In the genomic region with DNA sequence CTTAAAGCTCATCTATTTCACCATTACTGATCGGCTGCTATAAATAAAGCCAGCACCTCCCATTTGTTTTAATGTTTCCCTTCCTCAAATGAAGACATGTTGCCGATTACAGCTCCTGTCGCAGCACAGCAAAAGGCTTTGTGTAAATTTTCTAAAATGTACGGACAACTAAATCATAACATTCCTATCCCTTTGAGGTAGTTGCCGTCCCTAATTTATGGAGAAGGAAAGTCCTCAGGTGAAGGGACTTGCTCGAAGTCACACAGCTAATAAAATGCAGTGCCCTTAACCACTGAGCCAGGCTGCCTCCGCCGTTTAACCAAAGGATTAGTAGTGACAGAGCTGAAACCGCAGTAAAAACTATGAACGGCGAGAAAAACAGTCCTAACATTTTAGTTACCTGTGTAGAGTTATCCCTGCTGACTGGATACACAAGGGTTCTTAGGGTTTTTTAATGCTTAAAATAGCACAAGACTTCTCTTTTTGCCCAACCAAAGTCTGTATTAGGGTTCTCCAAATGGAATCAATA, we compare ENCODE assay signal across 8 cellular contexts. TPM values are rescaled to one million over a fixed set of nuclear protein-coding genes. Genes with fewer than 3 reads are reported as not detected.
DNase-seq lines count a peak whose midpoint lies in the region; ATAC-seq, FAIRE-seq and TF ChIP-seq lines count a peak whose summit lies in the region.

No MANE protein-coding gene starts in this region.

- TF ChIP-seq CTCF in HFF-Myc (IDR thresholded peaks at IDR 0.05; ENCODE audit: low read depth, low read length, missing control alignments) (no peak), keratinocyte (optimal IDR thresholded peaks at IDR 0.05 in 1 of 3, IDR thresholded peaks at IDR 0.05 in 1 of 3, conservative IDR thresholded peaks at IDR 0.05 in 1 of 3; ENCODE audit: extremely low read depth in 1 of 3, insufficient read depth in 2 of 3, low read length in 3 of 3) (no peak), testis (IDR thresholded peaks at IDR 0.05) (no peak)

- DNase-seq in HFF-Myc (ENCODE audit: extremely low read depth, low read depth) (no peak), keratinocyte (ENCODE audit: low read depth, low spot score) (no peak), testis (no peak), epidermal melanocyte (ENCODE audit: insufficient read length, low spot score) (no peak), NCI-H1092 (lab: John Stamatoyannopoulos, UW) (no peak)

- H3K9me1 ChIP-seq in keratinocyte (ENCODE audit: control insufficient read depth, extremely low read depth, insufficient read depth, low read length): no peaks in the 10 kb centered on the region

- H3K79me2 ChIP-seq in ACC112 (ENCODE audit: control insufficient read depth, insufficient read depth, low read length, unreplicated experiment) (peaks cover 3% of the 10 kb centered on the region), keratinocyte (ENCODE audit: control insufficient read depth, insufficient read depth, low read length) (no peaks in the 10 kb centered on the region)

- H3K27me3 ChIP-seq in ACC112 (ENCODE audit: insufficient read depth, low read length) (no peaks in the 10 kb centered on the region), keratinocyte (ENCODE audit: control insufficient read depth, extremely low read depth, insufficient read depth, low read length) (no peaks in the 10 kb centered on the region), testis (no peaks in the 10 kb centered on the region)

- no peaks in the 10 kb centered on the region for H3K9me3 Mint-ChIP-seq in activated naive CD4-positive, alpha-beta T cell treated with anti-CD3 and anti-CD28 coated beads, Interleukin-2, amount 50 U/mL, for 24 hours

- H3K27ac ChIP-seq in ACC112 (ENCODE audit: low read depth, low read length) (no peak overlapping the region), keratinocyte (ENCODE audit: control insufficient read depth, insufficient read depth, low read length) (peak overlapping the region; percentile 65), testis (peak overlapping the region; percentile 92)

- no peak for TF ChIP-seq POLR2A in testis (IDR thresholded peaks at IDR 0.05)

- H4K20me1 ChIP-seq in keratinocyte (ENCODE audit: control insufficient read depth, extremely low read depth, insufficient read depth, low read length): no peaks in the 10 kb centered on the region

- H3K4me2 ChIP-seq in keratinocyte (ENCODE audit: control insufficient read depth, extremely low read depth, insufficient read depth, low read depth, low read length): peak overlapping the region; percentile 93

- dilution Hi-C loops in keratinocyte (cut with MboI; ENCODE audit: extremely low pct_ligation_motif_present, low sequenced_read_pairs): no loop called here

- peaks cover 14% of the 10 kb centered on the region for H3K4me1 Mint-ChIP-seq in activated naive CD4-positive, alpha-beta T cell treated with anti-CD3 and anti-CD28 coated beads, Interleukin-2, amount 50 U/mL, for 24 hours

- H3K4me3 ChIP-seq in ACC112 (ENCODE audit: low read depth, low read length) (peak overlapping the region; percentile 89), HFF-Myc (replicated peaks; ENCODE audit: low read depth, low read length) (peak overlapping the region; percentile 62), keratinocyte (ENCODE audit: control insufficient read depth in 2 of 3, extremely low read depth in 1 of 3, insufficient read depth in 2 of 3, low read depth in 1 of 3, low read length in 3 of 3) (peak overlapping the region; percentile 66 to 73 (median 72)), testis (peak overlapping the region; percentile 92 to 100)

- peak overlapping the region; percentile 23 for H3K27ac Mint-ChIP-seq in activated naive CD4-positive, alpha-beta T cell treated with anti-CD3 and anti-CD28 coated beads, Interleukin-2, amount 50 U/mL, for 24 hours

- no peaks in the 10 kb centered on the region for H3K9me3 ChIP-seq in keratinocyte (ENCODE audit: control insufficient read depth, low read depth, low read length)
- no peaks in the 10 kb centered on the region for H3K9me3 ChIP-seq in testis

- WGBS in testis, 2 donors: 3% methylated on average over 11 of the region's 11 CpGs

- H3K4me1 ChIP-seq in ACC112 (ENCODE audit: control insufficient read depth, insufficient read depth, low read length, unreplicated experiment) (peaks cover 9% of the 10 kb centered on the region), keratinocyte (ENCODE audit: control insufficient read depth, extremely low read depth, insufficient read depth, low read length) (peaks cover 13% of the 10 kb centered on the region), testis (peaks cover 17% of the 10 kb centered on the region)

- intact Hi-C loops in testis (cut with DNase I; ENCODE audit: low total_unique reads): no loop called here

- peak overlapping the region; percentile 89 for H3K4me3 Mint-ChIP-seq in activated naive CD4-positive, alpha-beta T cell treated with anti-CD3 and anti-CD28 coated beads, Interleukin-2, amount 50 U/mL, for 24 hours

- no peaks in the 10 kb centered on the region for H3K36me3 Mint-ChIP-seq in activated naive CD4-positive, alpha-beta T cell treated with anti-CD3 and anti-CD28 coated beads, Interleukin-2, amount 50 U/mL, for 24 hours

- H3K36me3 ChIP-seq in ACC112 (ENCODE audit: insufficient read depth, low read length) (0 out of 2 replicates have a peak, but pooled peaks cover 3% of the 10 kb centered on the region), keratinocyte (ENCODE audit: control insufficient read depth in 2 of 2, extremely low read depth in 1 of 2, insufficient read depth in 2 of 2, low read length in 2 of 2) (peaks cover 0 to 7% of the 10 kb centered on the region in 2 experiments), testis (ENCODE audit: low read depth, missing control alignments) (no peaks in the 10 kb centered on the region)

- no peak for ATAC-seq in HG02678 (IDR thresholded peaks at IDR 0.05; ENCODE audit: unreplicated experiment)

- H2AFZ ChIP-seq in ACC112 (ENCODE audit: low read length, unreplicated experiment) (peak overlapping the region; percentile 64), keratinocyte (ENCODE audit: control insufficient read depth, low read length) (peak overlapping the region; percentile 0)

- no peaks in the 10 kb centered on the region for H3K27me3 Mint-ChIP-seq in activated naive CD4-positive, alpha-beta T cell treated with anti-CD3 and anti-CD28 coated beads, Interleukin-2, amount 50 U/mL, for 24 hours

- peak; percentile 20 for FAIRE-seq in keratinocyte (lab: Jason Lieb, UNC)

- H3K9ac ChIP-seq in keratinocyte (ENCODE audit: control insufficient read depth, extremely low read depth, insufficient read depth, low read length): peak overlapping the region; percentile 89

RNA-seq across cellular contexts. Expression of a gene that starts 0.9 kb away (rescaled TPM):
- polyA plus RNA-seq in keratinocyte: 44.6 to 58.1 TPM (median 55.9 TPM) in 3 replicates
- 43.0 TPM for polyA plus RNA-seq in keratinocyte (2011; ENCODE audit: low read depth)
- polyA plus RNA-seq in keratinocyte (2011; cell fraction: cytosol; rRNA removed): 41.8 and 59.8 TPM in 2 replicates
- 46.3 and 47.8 TPM in 2 replicates for polyA plus RNA-seq in keratinocyte (2011; cell fraction: nucleus; rRNA removed)
- 57.0 and 60.7 TPM in 2 replicates for polyA plus RNA-seq in keratinocyte (2012; ENCODE audit: low replicate concordance)
- polyA minus RNA-seq in keratinocyte: 33.8 to 49.6 TPM (median 41.3 TPM) in 3 replicates
- polyA minus RNA-seq in keratinocyte (2011; cell fraction: cytosol; rRNA and poly(A)+ RNA removed): 47.2 TPM
- 20.0 and 20.3 TPM in 2 replicates for polyA minus RNA-seq in keratinocyte (2011; cell fraction: nucleus; rRNA and poly(A)+ RNA removed)
- 100 to 1,000 TPM; 157 to 168 TPM for total RNA-seq in testis
- 340 TPM for polyA plus RNA-seq in testis (ENCODE audit: insufficient read depth, low read depth, low replicate concordance)

RNA-seq across cellular contexts. Expression of a gene that starts 27.0 kb away (rescaled TPM):
- polyA plus RNA-seq in keratinocyte (263 to 281 TPM (median 275 TPM) in 3 replicates), testis (ENCODE audit: insufficient read depth, low read depth, low replicate concordance) (237 TPM)
- 37.1 TPM for polyA plus RNA-seq in keratinocyte (2011; ENCODE audit: low read depth)
- polyA plus RNA-seq in keratinocyte (2011; cell fraction: cytosol; rRNA removed): 143 and 150 TPM in 2 replicates
- polyA plus RNA-seq in keratinocyte (2011; cell fraction: nucleus; rRNA removed): 248 and 263 TPM in 2 replicates
- polyA plus RNA-seq in keratinocyte (2012; ENCODE audit: low replicate concordance): 106 and 206 TPM in 2 replicates
- polyA minus RNA-seq in keratinocyte: 161 to 195 TPM (median 171 TPM) in 3 replicates
- 146 TPM for polyA minus RNA-seq in keratinocyte (2011; cell fraction: cytosol; rRNA and poly(A)+ RNA removed)
- polyA minus RNA-seq in keratinocyte (2011; cell fraction: nucleus; rRNA and poly(A)+ RNA removed): 203 and 262 TPM in 2 replicates
- total RNA-seq in testis: 100 to 1,000 TPM; 207 to 275 TPM

RNA-seq across cellular contexts. Expression of a gene that starts 45.2 kb away (rescaled TPM):
- polyA plus RNA-seq in keratinocyte (44.9 to 136 TPM (median 64.6 TPM) in 3 replicates), testis (ENCODE audit: insufficient read depth, low read depth, low replicate concordance) (2.5 TPM)
- polyA plus RNA-seq in keratinocyte (2011; ENCODE audit: low read depth): 23.2 TPM
- polyA plus RNA-seq in keratinocyte (2011; cell fraction: cytosol; rRNA removed): 89.5 and 115 TPM in 2 replicates
- polyA plus RNA-seq in keratinocyte (2011; cell fraction: nucleus; rRNA removed): 29.0 and 36.3 TPM in 2 replicates
- 97.3 and 122 TPM in 2 replicates for polyA plus RNA-seq in keratinocyte (2012; ENCODE audit: low replicate concordance)
- 49.6 to 153 TPM (median 69.5 TPM) in 3 replicates for polyA minus RNA-seq in keratinocyte
- 40.7 TPM for polyA minus RNA-seq in keratinocyte (2011; cell fraction: cytosol; rRNA and poly(A)+ RNA removed)
- 7.8 and 14.0 TPM in 2 replicates for polyA minus RNA-seq in keratinocyte (2011; cell fraction: nucleus; rRNA and poly(A)+ RNA removed)
- total RNA-seq in testis: 1 to 10 TPM in 1 of 2 donors, under 1 TPM in 1; 0.81 to 2.0 TPM
